In the genomic region with DNA sequence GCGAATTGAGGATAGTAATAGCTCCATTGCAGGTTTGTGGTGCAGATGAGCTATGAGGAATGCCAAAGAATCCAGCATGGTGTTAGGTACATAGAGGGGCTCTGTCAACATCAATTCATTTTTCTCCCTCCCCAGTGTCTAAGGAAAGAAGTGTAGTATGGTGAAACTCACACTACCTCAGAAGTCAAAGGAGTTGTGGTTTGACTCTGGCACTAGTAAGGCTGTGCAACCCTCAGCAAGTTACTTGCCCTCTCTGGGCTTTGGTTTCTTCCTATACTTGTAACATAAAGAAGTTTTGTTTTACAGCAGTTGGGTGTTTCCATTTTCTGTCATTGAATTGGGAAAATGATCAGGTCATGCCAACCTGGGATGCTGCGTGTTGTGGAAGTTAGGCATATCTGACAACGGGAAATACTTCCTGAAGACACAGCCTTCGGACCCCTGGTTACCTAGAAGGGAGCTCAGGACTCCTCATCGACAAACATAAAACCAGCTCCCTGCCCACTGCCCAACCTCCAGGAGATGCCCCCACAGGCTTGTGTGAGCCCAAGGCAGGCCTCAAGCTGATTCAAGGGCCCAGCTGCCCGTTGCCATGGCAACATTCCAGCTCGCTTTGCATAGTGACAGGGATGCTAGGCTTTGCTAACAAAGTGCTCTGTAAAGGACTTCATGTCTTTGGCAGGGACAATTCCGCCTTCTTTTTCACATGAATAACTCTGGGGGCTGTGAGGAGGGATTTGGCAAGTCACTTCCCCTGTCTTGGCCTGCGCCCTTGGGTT, we compare ENCODE assay signal across 12 cellular contexts.
A peak's percentile ranks its signal among the peaks of the same experiment; 100 is the strongest.
DNase-seq lines count a peak whose midpoint lies in the region; ATAC-seq and TF ChIP-seq lines count a peak whose summit lies in the region.
"Had no signal": no experiment of that assay in that cellular context is flagged by ENCODE, and none has a peak within 500 bp of the region (broad histone marks: within the 10 kb centered on the region; RNA-seq: fewer than 3 reads in every experiment).

No MANE protein-coding gene starts in this region.

- no peak for ATAC-seq in GM19023 (IDR thresholded peaks at IDR 0.05; ENCODE audit: unreplicated experiment)

- peaks cover 0 to 9% (median 0%) of the 10 kb centered on the region in 7 donors for H3K27me3 ChIP-seq in spleen (replicated peaks in 1 of 7)
- H3K27me3 ChIP-seq in prostate gland (replicated peaks; ENCODE audit: insufficient read depth): no peaks in the 10 kb centered on the region

- no peak overlapping the region for H3K27ac ChIP-seq in caudate nucleus (ENCODE audit: low read depth, low read length)
- H3K27ac ChIP-seq in mesodermal cell (ENCODE audit: low read depth, low read length, severe bottlenecking): peak overlapping the region; percentile 16
- H3K27ac ChIP-seq in spleen: no peak overlapping the region
- H3K27ac ChIP-seq in prostate gland: no peak overlapping the region

- TF ChIP-seq CTCF in spleen (IDR thresholded peaks at IDR 0.05 in 8 of 11, conservative IDR thresholded peaks at IDR 0.05 in 3 of 11) (no peak), prostate gland (IDR thresholded peaks at IDR 0.05) (no peak)

- WGBS in mesodermal cell (ENCODE audit: insufficient coverage in 2 of 2), 2 experiments: 69 to 78% methylated on average over 3 of the region's 9 CpGs
- 62 to 83% (median 70%) methylated on average over 6 to 9 of the region's 9 CpGs for WGBS in spleen, 5 donors
- WGBS in prostate gland: 84% methylated on average over 5 of the region's 9 CpGs

- DNase-seq in DMS79 treated with DMSO at 0.1 percent for 48 hours (lab: John Stamatoyannopoulos, UW): peak; percentile 32
- peak; percentile 1 for DNase-seq in NCI-H1048 (lab: John Stamatoyannopoulos, UW)
- peak in 50 of 61 donors; percentile 0 to 73 (median 24) for DNase-seq in caudate nucleus (lab: John Stamatoyannopoulos, UW)
- DNase-seq in spleen: no peak
- DNase-seq in prostate gland (ENCODE audit: low spot score): no peak
- DNase-seq in effector CD4-positive, alpha-beta T cell: no peak
- DNase-seq: activated CD4-positive, alpha-beta T cell treated with anti-CD3 and anti-CD28 coated beads, Interleukin-2, amount 10 ng/mL, durations not matched to agents 7 days and 5 days; activated naive CD4-positive, alpha-beta T cell treated with anti-CD3 and anti-CD28 coated beads, Interleukin-2, amount 10 ng/mL, durations not matched to agents 7 days and 5 days; NCI-H2081; stimulated activated CD4-positive, alpha-beta T cell treated with anti-CD3 and anti-CD28 coated beads, Interleukin-2, amount 100 ng/mL, for 48 hours had no signal

- no peak for TF ChIP-seq POLR2A in spleen (IDR thresholded peaks at IDR 0.05)
- no peak for TF ChIP-seq POLR2A in prostate gland (IDR thresholded peaks at IDR 0.05)

- intact Hi-C loops in spleen (cut with DNase I; ENCODE audit: low total_unique reads) (no loop called here), prostate gland (cut with DNase I) (no loop called here)

- H3K36me3 ChIP-seq in mesodermal cell (ENCODE audit: control insufficient read depth, insufficient read depth, low read length): peaks cover 3% of the 10 kb centered on the region
- no peaks in the 10 kb centered on the region for H3K36me3 ChIP-seq in spleen
- no peaks in the 10 kb centered on the region for H3K36me3 ChIP-seq in prostate gland

- H3K4me1 ChIP-seq in mesodermal cell (ENCODE audit: control insufficient read depth, insufficient read depth, low read length, poor library complexity, severe bottlenecking) (no peaks in the 10 kb centered on the region), spleen (peaks cover 0 to 21% (median 8%) of the 10 kb centered on the region in 6 donors), prostate gland (replicated peaks) (no peaks in the 10 kb centered on the region)

- no peaks in the 10 kb centered on the region for H3K9me3 ChIP-seq in mesodermal cell (ENCODE audit: control insufficient read depth, low read length)
- H3K9me3 ChIP-seq in spleen: no peaks in the 10 kb centered on the region
- H3K9me3 ChIP-seq in prostate gland: no peaks in the 10 kb centered on the region

- H3K4me3 ChIP-seq in mesodermal cell (ENCODE audit: extremely low read depth, insufficient read depth, low read length, poor library complexity, severe bottlenecking) (no peak overlapping the region), spleen (no peak overlapping the region), prostate gland (no peak overlapping the region)

Comparison
In these comparisons a context has a peak if more than half of its experiments do, and no peak if none do; other contexts are left out.
1. DNase-seq: peak in DMS79 treated with DMSO at 0.1 percent for 48 hours (single experiment), NCI-H1048 (single experiment) and caudate nucleus (50 of 61); none in spleen (single experiment), prostate gland (single experiment) and effector CD4-positive, alpha-beta T cell (single experiment).